In the genomic region with DNA sequence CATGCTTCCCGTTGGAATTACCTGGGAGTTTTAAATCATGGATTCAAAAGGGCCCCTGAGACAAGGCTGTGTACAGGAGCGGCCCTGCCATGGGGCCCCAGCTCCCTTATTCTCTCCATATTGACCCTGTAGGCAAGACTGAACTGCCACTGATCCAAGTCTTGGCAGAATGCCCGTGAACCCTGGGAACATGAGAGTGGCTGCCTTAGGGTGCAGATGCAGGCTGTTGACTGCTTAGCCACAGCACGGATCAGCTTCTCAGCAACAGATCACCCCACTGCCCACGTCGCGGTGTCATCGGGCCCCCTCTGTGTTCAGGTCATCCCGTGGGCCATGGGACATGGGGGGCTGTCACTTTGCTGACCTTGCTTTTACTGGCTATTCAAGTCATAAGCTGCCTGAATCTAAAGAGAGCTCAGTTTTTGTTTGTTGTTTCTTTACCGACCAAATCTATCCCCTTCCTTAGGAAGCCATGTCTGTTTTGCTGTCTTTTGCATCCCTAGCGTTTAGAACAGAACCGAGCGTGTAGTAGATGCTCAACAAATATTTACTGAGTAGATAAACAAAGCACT, we compare ENCODE assay signal across 19 cellular contexts.
A peak's percentile ranks its signal among the peaks of the same experiment; 100 is the strongest.
DNase-seq lines count a peak whose midpoint lies in the region; TF ChIP-seq lines count a peak whose summit lies in the region.
"Had no signal": no experiment of that assay in that cellular context is flagged by ENCODE, and none has a peak within 500 bp of the region (broad histone marks: within the 10 kb centered on the region; RNA-seq: fewer than 3 reads in every experiment).

No MANE protein-coding gene starts in this region.

- no peaks in the 10 kb centered on the region for H3K36me3 ChIP-seq in SJCRH30
- no peaks in the 10 kb centered on the region for H3K36me3 ChIP-seq in neuronal stem cell (replicated peaks in 1 of 2; ENCODE audit: control insufficient read depth in 2 of 2, insufficient read depth in 2 of 2, low read length in 2 of 2)
- no peaks in the 10 kb centered on the region for H3K36me3 ChIP-seq in ovary
- H3K36me3 ChIP-seq in effector memory CD4-positive, alpha-beta T cell (ENCODE audit: control insufficient read depth, insufficient read depth, low read length) = no peaks in the 10 kb centered on the region
- H3K36me3 ChIP-seq: Peyer's patch had no signal

- H3K4me1 Mint-ChIP-seq in activated CD4-positive, alpha-beta T cell treated with anti-CD3 and anti-CD28 coated beads, Interleukin-2, amount 10 ng/mL, durations not matched to agents 24 days and 14 days = no peaks in the 10 kb centered on the region

- no peak overlapping the region for H2AK5ac ChIP-seq in neuronal stem cell (ENCODE audit: low read depth, low read length)

- H2AFZ ChIP-seq in neuronal stem cell (ENCODE audit: low read length) = no peak overlapping the region

- H3K9me3 ChIP-seq in SJCRH30 (replicated peaks) (no peaks in the 10 kb centered on the region), neuronal stem cell (replicated peaks in 1 of 2; ENCODE audit: control insufficient read depth in 2 of 2, insufficient read depth in 1 of 2, low read depth in 1 of 2, low read length in 2 of 2) (no peaks in the 10 kb centered on the region), ovary (no peaks in the 10 kb centered on the region)
- H3K9me3 ChIP-seq in effector memory CD4-positive, alpha-beta T cell (ENCODE audit: control insufficient read depth, low read length) = no peaks in the 10 kb centered on the region
- H3K9me3 ChIP-seq: Peyer's patch had no signal

- H2BK5ac ChIP-seq in neuronal stem cell (ENCODE audit: low read length) = no peak overlapping the region

- H3K9me3 Mint-ChIP-seq in activated CD4-positive, alpha-beta T cell treated with anti-CD3 and anti-CD28 coated beads, Interleukin-2, amount 10 ng/mL, durations not matched to agents 24 days and 14 days = no peaks in the 10 kb centered on the region

- H2BK15ac ChIP-seq in neuronal stem cell (ENCODE audit: low read length) = no peak overlapping the region

- H3K79me1 ChIP-seq in neuronal stem cell (ENCODE audit: low read depth, low read length) = no peaks in the 10 kb centered on the region

- H3K27ac ChIP-seq in SJCRH30 (no peak overlapping the region), neuronal stem cell (replicated peaks; ENCODE audit: low read length) (no peak overlapping the region), ovary (no peak overlapping the region)
- no peak overlapping the region for H3K27ac ChIP-seq in effector memory CD4-positive, alpha-beta T cell (ENCODE audit: insufficient read depth, low read length, poor library complexity, severe bottlenecking)
- H3K27ac ChIP-seq: 22Rv1, C4-2B, Peyer's patch had no signal

- H2BK12ac ChIP-seq in neuronal stem cell (ENCODE audit: low read length) = no peak overlapping the region

- no peak overlapping the region for H2BK120ac ChIP-seq in neuronal stem cell (ENCODE audit: low read depth, low read length)

- H4K91ac ChIP-seq in neuronal stem cell (ENCODE audit: low read depth, low read length, poor library complexity) = no peak overlapping the region

- no peak overlapping the region for H3K4ac ChIP-seq in neuronal stem cell (ENCODE audit: low read length)

- no peak overlapping the region for H3K23ac ChIP-seq in neuronal stem cell (ENCODE audit: low read depth, low read length, poor library complexity)

- DNase-seq in DMS 273 (lab: John Stamatoyannopoulos, UW; ENCODE audit: unreplicated experiment) (peak; percentile 17), DMS 273 treated with DMSO at 0.1 percent for 48 hours (lab: John Stamatoyannopoulos, UW) (no peak), NCI-H1105 (lab: John Stamatoyannopoulos, UW) (peak; percentile 75), SJCRH30 (peak; percentile 43 to 68), neuronal stem cell (ENCODE audit: low spot score) (no peak), ovary (no peak)
- no peak for DNase-seq in activated CD4-positive, alpha-beta T cell treated with anti-CD3 and anti-CD28 coated beads, Interleukin-2, amount 10 ng/mL, durations not matched to agents 24 days and 14 days
- DNase-seq in effector memory CD4-positive, alpha-beta T cell = no peak
- DNase-seq: AML-193; GF-D8; HCEC 1CT; MM.1S; NCI-H187 treated with DMSO at 0.1 percent for 48 hours; NK-92 treated with Interleukin-12 subunit alpha and Interleukin-12 subunit beta, amount 100 ng/mL, for 24 hours; SW 1271; T-helper 2 cell had no signal

- H3K9ac ChIP-seq in neuronal stem cell (ENCODE audit: low read depth, low read length, poor library complexity) = no peak overlapping the region

- TF ChIP-seq POLR2A in ovary (IDR thresholded peaks at IDR 0.05) = no peak

- H3K4me1 ChIP-seq in SJCRH30 (no peaks in the 10 kb centered on the region), neuronal stem cell (ENCODE audit: control insufficient read depth in 2 of 2, insufficient read depth in 1 of 2, low read depth in 1 of 2, low read length in 2 of 2) (no peaks in the 10 kb centered on the region), ovary (ENCODE audit: insufficient read depth) (no peaks in the 10 kb centered on the region)
- H3K4me1 ChIP-seq in effector memory CD4-positive, alpha-beta T cell (ENCODE audit: control insufficient read depth, insufficient read depth, low read length, poor library complexity, severe bottlenecking) = no peaks in the 10 kb centered on the region
- H3K4me1 ChIP-seq: Peyer's patch had no signal

- no peak overlapping the region for H4K8ac ChIP-seq in neuronal stem cell (ENCODE audit: low read depth, low read length)

- H3K27ac Mint-ChIP-seq in activated CD4-positive, alpha-beta T cell treated with anti-CD3 and anti-CD28 coated beads, Interleukin-2, amount 10 ng/mL, durations not matched to agents 24 days and 14 days = no peak overlapping the region

- intact Hi-C loops in activated CD4-positive, alpha-beta T cell treated with anti-CD3 and anti-CD28 coated beads, Interleukin-2, amount 10 ng/mL, durations not matched to agents 24 days and 14 days (cut with micrococcal nuclease) = no loop called here
- intact Hi-C loops in ovary (cut with DNase I) = no loop called here

- no peak overlapping the region for H3K18ac ChIP-seq in neuronal stem cell (ENCODE audit: low read length)

- peak overlapping the region; percentile 56 for H3K14ac ChIP-seq in neuronal stem cell (ENCODE audit: low read length)

- H3K4me3 Mint-ChIP-seq in activated CD4-positive, alpha-beta T cell treated with anti-CD3 and anti-CD28 coated beads, Interleukin-2, amount 10 ng/mL, durations not matched to agents 24 days and 14 days = no peak overlapping the region

- no peak for TF ChIP-seq EP300 in ovary (IDR thresholded peaks at IDR 0.05)

- no peak for TF ChIP-seq CTCF in ovary (IDR thresholded peaks at IDR 0.05)

- no peak overlapping the region for H3K4me3 ChIP-seq in SJCRH30
- no peak overlapping the region for H3K4me3 ChIP-seq in neuronal stem cell (ENCODE audit: low read length in 2 of 2)
- no peak overlapping the region for H3K4me3 ChIP-seq in ovary
- no peak overlapping the region for H3K4me3 ChIP-seq in effector memory CD4-positive, alpha-beta T cell (ENCODE audit: insufficient read depth, low read depth, low read length, poor library complexity, severe bottlenecking)
- H3K4me3 ChIP-seq: Peyer's patch had no signal

- H3K27me3 Mint-ChIP-seq in activated CD4-positive, alpha-beta T cell treated with anti-CD3 and anti-CD28 coated beads, Interleukin-2, amount 10 ng/mL, durations not matched to agents 24 days and 14 days = peaks cover 2% of the 10 kb centered on the region

- no peaks in the 10 kb centered on the region for H3K36me3 Mint-ChIP-seq in activated CD4-positive, alpha-beta T cell treated with anti-CD3 and anti-CD28 coated beads, Interleukin-2, amount 10 ng/mL, durations not matched to agents 24 days and 14 days (ENCODE audit: low read depth)

- no CpG with 5 or more reads among the region's 13 CpGs for WGBS in neuronal stem cell (ENCODE audit: extremely low coverage in 2 of 2, insufficient read length in 2 of 2, insufficient replicate concordance in 1 of 2), 2 donors
- WGBS in ovary, 3 donors = 68 to 75% (median 73%) methylated on average over 13 of the region's 13 CpGs

- H3K4me2 ChIP-seq in neuronal stem cell (ENCODE audit: insufficient read depth, low read length, poor library complexity, severe bottlenecking) = no peak overlapping the region

- H3K27me3 ChIP-seq in SJCRH30 (peaks cover 19% of the 10 kb centered on the region; the same call in 1 of the 2 replicates), neuronal stem cell (ENCODE audit: control insufficient read depth in 3 of 3, insufficient read depth in 3 of 3, low read depth in 1 of 3, low read length in 3 of 3) (peaks cover 0 to 33% (median 0%) of the 10 kb centered on the region in 3 experiments), ovary (no peaks in the 10 kb centered on the region)
- no peaks in the 10 kb centered on the region for H3K27me3 ChIP-seq in effector memory CD4-positive, alpha-beta T cell (replicated peaks; ENCODE audit: control insufficient read depth, insufficient read depth, low read length, poor library complexity, severe bottlenecking)
- H3K27me3 ChIP-seq: Peyer's patch had no signal

Comparison
In these comparisons a context has a peak if more than half of its experiments do, and no peak if none do; other contexts are left out.
1. DNase-seq: peak in DMS 273 (single experiment), NCI-H1105 (single experiment) and SJCRH30 (2 of 2); none in DMS 273 treated with DMSO at 0.1 percent for 48 hours (single experiment), neuronal stem cell (single experiment), activated CD4-positive, alpha-beta T cell treated with anti-CD3 and anti-CD28 coated beads, Interleukin-2, amount 10 ng/mL, durations not matched to agents 24 days and 14 days (single experiment), ovary (0 of 5) and effector memory CD4-positive, alpha-beta T cell (0 of 3).